ENCODE assay signal across 2 cellular contexts in genomic region chr19:31055454-31055853, GRCh38.
TF ChIP-seq lines count a peak whose summit lies in the region.

No MANE protein-coding gene starts in this region.

TF ChIP-seq in HepG2, 621 proteins besides CTCF, POLR2A, EP300 and RAD21 (continued from another document):
- peak; percentile 55 for TF ChIP-seq ATF7 (IDR thresholded peaks at IDR 0.05)
- no peak for TF ChIP-seq ATF7 (CRISPR knock-in tag; IDR thresholded peaks at IDR 0.05)
TF ChIP-seq in HepG2: peak in this region for 1.

TF ChIP-seq in HEK293, 187 proteins besides CTCF, POLR2A, EP300 and RAD21 (continued from another document):
- peak; percentile 85 for TF ChIP-seq ATF2 (tag by site-specific recombination; IDR thresholded peaks at IDR 0.05; ENCODE audit: low read depth)
